2 cellular contexts compared by ENCODE assay signal in the genomic region with DNA sequence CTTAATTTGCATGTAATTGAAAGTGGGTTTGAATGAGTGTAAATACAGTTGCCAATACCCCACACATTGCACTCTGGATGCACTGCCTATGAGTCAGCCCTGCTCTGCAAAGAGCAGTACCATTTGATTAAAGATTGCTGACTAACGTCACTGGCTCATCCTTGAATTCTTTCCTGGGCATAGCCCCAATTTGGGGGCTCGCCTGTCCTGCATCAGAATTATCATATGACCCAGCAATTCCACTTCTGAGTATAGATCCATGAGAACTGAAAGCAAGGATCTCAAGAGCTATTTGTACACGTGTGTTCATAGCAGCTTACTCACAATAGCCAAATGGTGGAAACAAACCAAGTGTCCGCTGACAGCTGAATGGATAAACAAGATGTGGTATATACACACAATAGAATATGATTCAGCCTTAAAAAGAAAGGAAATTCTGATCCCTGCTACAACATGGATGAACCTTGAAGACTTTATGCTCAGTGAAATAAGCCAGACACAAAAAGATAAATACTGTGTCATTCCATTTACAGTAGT.
TF ChIP-seq lines count a peak whose summit lies in the region.

No MANE protein-coding gene starts in this region.

TF ChIP-seq in HepG2, 621 proteins besides CTCF, POLR2A, EP300 and RAD21:
- TF ChIP-seq XRCC5 (optimal IDR thresholded peaks at IDR 0.05; ENCODE audit: low read length): no peak
- no peak for TF ChIP-seq SP1 (IDR thresholded peaks at IDR 0.05)
- TF ChIP-seq SP1 (CRISPR knock-in tag; IDR thresholded peaks at IDR 0.05): no peak
- no peak for TF ChIP-seq ZNF878 (CRISPR knock-in tag; IDR thresholded peaks at IDR 0.05)
- no peak for TF ChIP-seq ZNF766 (CRISPR knock-in tag; IDR thresholded peaks at IDR 0.05; ENCODE audit: borderline replicate concordance)
- TF ChIP-seq, protein P1, sequence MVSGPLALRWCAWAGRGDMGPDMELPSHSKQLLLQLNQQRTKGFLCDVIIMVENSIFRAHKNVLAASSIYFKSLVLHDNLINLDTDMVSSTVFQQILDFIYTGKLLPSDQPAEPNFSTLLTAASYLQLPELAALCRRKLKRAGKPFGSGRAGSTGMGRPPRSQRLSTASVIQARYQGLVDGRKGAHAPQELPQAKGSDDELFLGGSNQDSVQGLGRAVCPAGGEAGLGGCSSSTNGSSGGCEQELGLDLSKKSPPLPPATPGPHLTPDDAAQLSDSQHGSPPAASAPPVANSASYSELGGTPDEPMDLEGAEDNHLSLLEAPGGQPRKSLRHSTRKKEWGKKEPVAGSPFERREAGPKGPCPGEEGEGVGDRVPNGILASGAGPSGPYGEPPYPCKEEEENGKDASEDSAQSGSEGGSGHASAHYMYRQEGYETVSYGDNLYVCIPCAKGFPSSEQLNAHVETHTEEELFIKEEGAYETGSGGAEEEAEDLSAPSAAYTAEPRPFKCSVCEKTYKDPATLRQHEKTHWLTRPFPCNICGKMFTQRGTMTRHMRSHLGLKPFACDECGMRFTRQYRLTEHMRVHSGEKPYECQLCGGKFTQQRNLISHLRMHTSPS (CRISPR knock-in tag; IDR thresholded peaks at IDR 0.05; ENCODE audit: low read depth): no peak
- TF ChIP-seq, protein P2, sequence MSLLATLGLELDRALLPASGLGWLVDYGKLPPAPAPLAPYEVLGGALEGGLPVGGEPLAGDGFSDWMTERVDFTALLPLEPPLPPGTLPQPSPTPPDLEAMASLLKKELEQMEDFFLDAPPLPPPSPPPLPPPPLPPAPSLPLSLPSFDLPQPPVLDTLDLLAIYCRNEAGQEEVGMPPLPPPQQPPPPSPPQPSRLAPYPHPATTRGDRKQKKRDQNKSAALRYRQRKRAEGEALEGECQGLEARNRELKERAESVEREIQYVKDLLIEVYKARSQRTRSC (CRISPR knock-in tag; IDR thresholded peaks at IDR 0.05; ENCODE audit: low read depth): no peak
- TF ChIP-seq RFX3 (CRISPR knock-in tag; IDR thresholded peaks at IDR 0.05): no peak
- no peak for TF ChIP-seq KDM1A (CRISPR knock-in tag; IDR thresholded peaks at IDR 0.05)
- no peak for TF ChIP-seq RFXANK (CRISPR knock-in tag; IDR thresholded peaks at IDR 0.05)
- TF ChIP-seq ZBTB1 (CRISPR knock-in tag; IDR thresholded peaks at IDR 0.05; ENCODE audit: borderline replicate concordance): no peak
- no peak for TF ChIP-seq PTBP1 (IDR thresholded peaks at IDR 0.05; ENCODE audit: low read depth, low read length, poor library complexity, severe bottlenecking)
- TF ChIP-seq KDM6A (CRISPR knock-in tag; IDR thresholded peaks at IDR 0.05; ENCODE audit: low read depth): no peak
- no peak for TF ChIP-seq TMF1 (CRISPR knock-in tag; IDR thresholded peaks at IDR 0.05; ENCODE audit: low read depth)

TF ChIP-seq in WTC11, 78 proteins besides CTCF, POLR2A, EP300 and RAD21:
- TF ChIP-seq ZNF671 (CRISPR knock-in tag; IDR thresholded peaks at IDR 0.05) (no peak), JUN (CRISPR knock-in tag; IDR thresholded peaks at IDR 0.05) (no peak), NFYB (CRISPR knock-in tag; conservative IDR thresholded peaks at IDR 0.05; ENCODE audit: low read depth) (no peak), ZNF416 (CRISPR knock-in tag; IDR thresholded peaks at IDR 0.05) (no peak), FOXJ3 (CRISPR knock-in tag; IDR thresholded peaks at IDR 0.05; ENCODE audit: borderline replicate concordance) (no peak), MXD4 (CRISPR knock-in tag; IDR thresholded peaks at IDR 0.05; ENCODE audit: borderline replicate concordance) (no peak), GABPB1 (CRISPR knock-in tag; IDR thresholded peaks at IDR 0.05) (no peak), GTF2I (CRISPR knock-in tag; conservative IDR thresholded peaks at IDR 0.05) (no peak)
- TF ChIP-seq, protein P3, sequence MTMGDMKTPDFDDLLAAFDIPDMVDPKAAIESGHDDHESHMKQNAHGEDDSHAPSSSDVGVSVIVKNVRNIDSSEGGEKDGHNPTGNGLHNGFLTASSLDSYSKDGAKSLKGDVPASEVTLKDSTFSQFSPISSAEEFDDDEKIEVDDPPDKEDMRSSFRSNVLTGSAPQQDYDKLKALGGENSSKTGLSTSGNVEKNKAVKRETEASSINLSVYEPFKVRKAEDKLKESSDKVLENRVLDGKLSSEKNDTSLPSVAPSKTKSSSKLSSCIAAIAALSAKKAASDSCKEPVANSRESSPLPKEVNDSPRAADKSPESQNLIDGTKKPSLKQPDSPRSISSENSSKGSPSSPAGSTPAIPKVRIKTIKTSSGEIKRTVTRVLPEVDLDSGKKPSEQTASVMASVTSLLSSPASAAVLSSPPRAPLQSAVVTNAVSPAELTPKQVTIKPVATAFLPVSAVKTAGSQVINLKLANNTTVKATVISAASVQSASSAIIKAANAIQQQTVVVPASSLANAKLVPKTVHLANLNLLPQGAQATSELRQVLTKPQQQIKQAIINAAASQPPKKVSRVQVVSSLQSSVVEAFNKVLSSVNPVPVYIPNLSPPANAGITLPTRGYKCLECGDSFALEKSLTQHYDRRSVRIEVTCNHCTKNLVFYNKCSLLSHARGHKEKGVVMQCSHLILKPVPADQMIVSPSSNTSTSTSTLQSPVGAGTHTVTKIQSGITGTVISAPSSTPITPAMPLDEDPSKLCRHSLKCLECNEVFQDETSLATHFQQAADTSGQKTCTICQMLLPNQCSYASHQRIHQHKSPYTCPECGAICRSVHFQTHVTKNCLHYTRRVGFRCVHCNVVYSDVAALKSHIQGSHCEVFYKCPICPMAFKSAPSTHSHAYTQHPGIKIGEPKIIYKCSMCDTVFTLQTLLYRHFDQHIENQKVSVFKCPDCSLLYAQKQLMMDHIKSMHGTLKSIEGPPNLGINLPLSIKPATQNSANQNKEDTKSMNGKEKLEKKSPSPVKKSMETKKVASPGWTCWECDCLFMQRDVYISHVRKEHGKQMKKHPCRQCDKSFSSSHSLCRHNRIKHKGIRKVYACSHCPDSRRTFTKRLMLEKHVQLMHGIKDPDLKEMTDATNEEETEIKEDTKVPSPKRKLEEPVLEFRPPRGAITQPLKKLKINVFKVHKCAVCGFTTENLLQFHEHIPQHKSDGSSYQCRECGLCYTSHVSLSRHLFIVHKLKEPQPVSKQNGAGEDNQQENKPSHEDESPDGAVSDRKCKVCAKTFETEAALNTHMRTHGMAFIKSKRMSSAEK (CRISPR knock-in tag; IDR thresholded peaks at IDR 0.05; ENCODE audit: borderline replicate concordance): no peak
- TF ChIP-seq, protein P4, sequence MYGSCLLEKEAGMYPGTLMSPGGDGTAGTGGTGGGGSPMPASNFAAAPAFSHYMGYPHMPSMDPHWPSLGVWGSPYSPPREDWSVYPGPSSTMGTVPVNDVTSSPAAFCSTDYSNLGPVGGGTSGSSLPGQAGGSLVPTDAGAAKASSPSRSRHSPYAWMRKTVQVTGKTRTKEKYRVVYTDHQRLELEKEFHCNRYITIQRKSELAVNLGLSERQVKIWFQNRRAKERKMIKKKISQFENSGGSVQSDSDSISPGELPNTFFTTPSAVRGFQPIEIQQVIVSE (CRISPR knock-in tag; IDR thresholded peaks at IDR 0.05; ENCODE audit: borderline replicate concordance): no peak
- TF ChIP-seq, protein P5, sequence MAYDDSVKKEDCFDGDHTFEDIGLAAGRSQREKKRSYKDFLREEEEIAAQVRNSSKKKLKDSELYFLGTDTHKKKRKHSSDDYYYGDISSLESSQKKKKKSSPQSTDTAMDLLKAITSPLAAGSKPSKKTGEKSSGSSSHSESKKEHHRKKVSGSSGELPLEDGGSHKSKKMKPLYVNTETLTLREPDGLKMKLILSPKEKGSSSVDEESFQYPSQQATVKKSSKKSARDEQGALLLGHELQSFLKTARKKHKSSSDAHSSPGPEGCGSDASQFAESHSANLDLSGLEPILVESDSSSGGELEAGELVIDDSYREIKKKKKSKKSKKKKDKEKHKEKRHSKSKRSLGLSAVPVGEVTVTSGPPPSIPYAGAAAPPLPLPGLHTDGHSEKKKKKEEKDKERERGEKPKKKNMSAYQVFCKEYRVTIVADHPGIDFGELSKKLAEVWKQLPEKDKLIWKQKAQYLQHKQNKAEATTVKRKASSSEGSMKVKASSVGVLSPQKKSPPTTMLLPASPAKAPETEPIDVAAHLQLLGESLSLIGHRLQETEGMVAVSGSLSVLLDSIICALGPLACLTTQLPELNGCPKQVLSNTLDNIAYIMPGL (CRISPR knock-in tag; IDR thresholded peaks at IDR 0.05): no peak
- TF ChIP-seq, protein P6, sequence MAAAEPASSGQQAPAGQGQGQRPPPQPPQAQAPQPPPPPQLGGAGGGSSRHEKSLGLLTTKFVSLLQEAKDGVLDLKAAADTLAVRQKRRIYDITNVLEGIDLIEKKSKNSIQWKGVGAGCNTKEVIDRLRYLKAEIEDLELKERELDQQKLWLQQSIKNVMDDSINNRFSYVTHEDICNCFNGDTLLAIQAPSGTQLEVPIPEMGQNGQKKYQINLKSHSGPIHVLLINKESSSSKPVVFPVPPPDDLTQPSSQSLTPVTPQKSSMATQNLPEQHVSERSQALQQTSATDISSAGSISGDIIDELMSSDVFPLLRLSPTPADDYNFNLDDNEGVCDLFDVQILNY (CRISPR knock-in tag; IDR thresholded peaks at IDR 0.05): no peak
- TF ChIP-seq, protein P7, sequence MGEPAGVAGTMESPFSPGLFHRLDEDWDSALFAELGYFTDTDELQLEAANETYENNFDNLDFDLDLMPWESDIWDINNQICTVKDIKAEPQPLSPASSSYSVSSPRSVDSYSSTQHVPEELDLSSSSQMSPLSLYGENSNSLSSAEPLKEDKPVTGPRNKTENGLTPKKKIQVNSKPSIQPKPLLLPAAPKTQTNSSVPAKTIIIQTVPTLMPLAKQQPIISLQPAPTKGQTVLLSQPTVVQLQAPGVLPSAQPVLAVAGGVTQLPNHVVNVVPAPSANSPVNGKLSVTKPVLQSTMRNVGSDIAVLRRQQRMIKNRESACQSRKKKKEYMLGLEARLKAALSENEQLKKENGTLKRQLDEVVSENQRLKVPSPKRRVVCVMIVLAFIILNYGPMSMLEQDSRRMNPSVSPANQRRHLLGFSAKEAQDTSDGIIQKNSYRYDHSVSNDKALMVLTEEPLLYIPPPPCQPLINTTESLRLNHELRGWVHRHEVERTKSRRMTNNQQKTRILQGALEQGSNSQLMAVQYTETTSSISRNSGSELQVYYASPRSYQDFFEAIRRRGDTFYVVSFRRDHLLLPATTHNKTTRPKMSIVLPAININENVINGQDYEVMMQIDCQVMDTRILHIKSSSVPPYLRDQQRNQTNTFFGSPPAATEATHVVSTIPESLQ (CRISPR knock-in tag; IDR thresholded peaks at IDR 0.05): no peak
- TF ChIP-seq, protein P8, sequence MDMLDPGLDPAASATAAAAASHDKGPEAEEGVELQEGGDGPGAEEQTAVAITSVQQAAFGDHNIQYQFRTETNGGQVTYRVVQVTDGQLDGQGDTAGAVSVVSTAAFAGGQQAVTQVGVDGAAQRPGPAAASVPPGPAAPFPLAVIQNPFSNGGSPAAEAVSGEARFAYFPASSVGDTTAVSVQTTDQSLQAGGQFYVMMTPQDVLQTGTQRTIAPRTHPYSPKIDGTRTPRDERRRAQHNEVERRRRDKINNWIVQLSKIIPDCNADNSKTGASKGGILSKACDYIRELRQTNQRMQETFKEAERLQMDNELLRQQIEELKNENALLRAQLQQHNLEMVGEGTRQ (CRISPR knock-in tag; IDR thresholded peaks at IDR 0.05): no peak
- TF ChIP-seq, protein P9, sequence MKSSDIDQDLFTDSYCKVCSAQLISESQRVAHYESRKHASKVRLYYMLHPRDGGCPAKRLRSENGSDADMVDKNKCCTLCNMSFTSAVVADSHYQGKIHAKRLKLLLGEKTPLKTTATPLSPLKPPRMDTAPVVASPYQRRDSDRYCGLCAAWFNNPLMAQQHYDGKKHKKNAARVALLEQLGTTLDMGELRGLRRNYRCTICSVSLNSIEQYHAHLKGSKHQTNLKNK (CRISPR knock-in tag; IDR thresholded peaks at IDR 0.05): no peak
